Comparison of ENCODE assay signal across 8 cellular contexts in genomic region chr16:66486773-66487579, GRCh38. TPM values are rescaled to one million over a fixed set of nuclear protein-coding genes. Genes with fewer than 3 reads are reported as not detected.
DNase-seq lines count a peak whose midpoint lies in the region; ATAC-seq and TF ChIP-seq lines count a peak whose summit lies in the region.

No MANE protein-coding gene starts in this region.

- no peak overlapping the region for H3K4me2 ChIP-seq in parathyroid adenoma (ENCODE audit: low read length)

- peak; percentile 28 for DNase-seq in GF-D8 (lab: John Stamatoyannopoulos, UW)
- DNase-seq in SHP77 (lab: John Stamatoyannopoulos, UW) = peak; percentile 29 to 40
- peak; percentile 95 for DNase-seq in fibroblast of the aortic adventitia (ENCODE audit: low read depth)
- no peak for DNase-seq in hippocampal formation (lab: John Stamatoyannopoulos, UW)

- no peaks in the 10 kb centered on the region for H3K9me3 ChIP-seq in parathyroid adenoma (ENCODE audit: control insufficient read depth, low read length)

- no peak for ATAC-seq in HG03565 (IDR thresholded peaks at IDR 0.05; ENCODE audit: unreplicated experiment)
- no peak for ATAC-seq in HG03432 (IDR thresholded peaks at IDR 0.05; ENCODE audit: unreplicated experiment)
- ATAC-seq in HG02642 (IDR thresholded peaks at IDR 0.05; ENCODE audit: poor library complexity, unreplicated experiment) = no peak

- peak overlapping the region; percentile 36 for H3K27ac ChIP-seq in parathyroid adenoma

- TF ChIP-seq CTCF in fibroblast of the aortic adventitia (IDR thresholded peaks at IDR 0.05; ENCODE audit: insufficient read depth, low read length) (no peak), parathyroid adenoma (IDR thresholded peaks at IDR 0.05) (no peak)

- H3K79me2 ChIP-seq in parathyroid adenoma = no peaks in the 10 kb centered on the region

- H3K4me1 ChIP-seq in parathyroid adenoma = peaks cover 9% of the 10 kb centered on the region

- no peaks in the 10 kb centered on the region for H3K27me3 ChIP-seq in parathyroid adenoma (ENCODE audit: control insufficient read depth, insufficient read depth, low read length)

- no peak overlapping the region for H3K4me3 ChIP-seq in fibroblast of the aortic adventitia (ENCODE audit: low read depth, low read length)
- no peak overlapping the region for H3K4me3 ChIP-seq in parathyroid adenoma (ENCODE audit: low read depth, low read length)

- H3K9ac ChIP-seq in parathyroid adenoma = no peak overlapping the region

- H3K36me3 ChIP-seq in parathyroid adenoma (ENCODE audit: control insufficient read depth, insufficient read depth, low read length) = no peaks in the 10 kb centered on the region

- H2AFZ ChIP-seq in parathyroid adenoma = peak overlapping the region; percentile 42

RNA-seq across cellular contexts. Expression of gene BEAN1, which starts 59.9 kb away (rescaled TPM):
- total RNA-seq in fibroblast of the aortic adventitia (ENCODE audit: low replicate concordance) = 0.09 TPM in 1 of 2 replicates, not detected in the other

Comparison
In these comparisons a context has a peak if more than half of its experiments do, and no peak if none do; other contexts are left out.
1. DNase-seq: peak in GF-D8 (single experiment), SHP77 (2 of 2) and fibroblast of the aortic adventitia (single experiment); none in hippocampal formation (0 of 2).